ENCODE assay signal across 1 cellular context in genomic region chr17:37710344-37710886, GRCh38.
TF ChIP-seq lines count a peak whose summit lies in the region.

No MANE protein-coding gene starts in this region.

TF ChIP-seq in HepG2, 621 proteins besides CTCF, POLR2A, EP300 and RAD21 (continued from another document and continues in another):
- TF ChIP-seq, protein P1, sequence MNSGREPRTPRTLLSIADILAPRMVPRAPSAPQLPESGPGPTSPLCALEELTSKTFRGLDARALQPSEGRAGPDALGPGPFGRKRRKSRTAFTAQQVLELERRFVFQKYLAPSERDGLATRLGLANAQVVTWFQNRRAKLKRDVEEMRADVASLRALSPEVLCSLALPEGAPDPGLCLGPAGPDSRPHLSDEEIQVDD (CRISPR knock-in tag; IDR thresholded peaks at IDR 0.05; ENCODE audit: borderline replicate concordance): no peak
- TF ChIP-seq ZSCAN12 (CRISPR knock-in tag; IDR thresholded peaks at IDR 0.05) (no peak), FOXJ3 (CRISPR knock-in tag; IDR thresholded peaks at IDR 0.05; ENCODE audit: borderline replicate concordance) (peak; percentile 86), ASH2L (IDR thresholded peaks at IDR 0.05; ENCODE audit: insufficient read length, low read depth, low read length) (peak; percentile 44), ZHX2 (IDR thresholded peaks at IDR 0.05; ENCODE audit: low read depth) (no peak), ZHX2 (CRISPR knock-in tag; IDR thresholded peaks at IDR 0.05; ENCODE audit: borderline replicate concordance) (no peak), ZNF709 (CRISPR knock-in tag; IDR thresholded peaks at IDR 0.05) (no peak), MXD4 (CRISPR knock-in tag; IDR thresholded peaks at IDR 0.05) (no peak), TEAD2 (CRISPR knock-in tag; IDR thresholded peaks at IDR 0.05) (no peak), CHCHD3 (CRISPR knock-in tag; IDR thresholded peaks at IDR 0.05) (no peak), ZNF569 (CRISPR knock-in tag; IDR thresholded peaks at IDR 0.05; ENCODE audit: borderline replicate concordance) (no peak), JDP2 (CRISPR knock-in tag; IDR thresholded peaks at IDR 0.05; ENCODE audit: borderline replicate concordance) (no peak), ZNF552 (CRISPR knock-in tag; IDR thresholded peaks at IDR 0.05; ENCODE audit: borderline replicate concordance) (no peak), ZNF772 (CRISPR knock-in tag; IDR thresholded peaks at IDR 0.05) (peak; percentile 39; the same call in 1 of the 2 replicates), THYN1 (CRISPR knock-in tag; IDR thresholded peaks at IDR 0.05; ENCODE audit: borderline replicate concordance, low read depth) (no peak), TBP (CRISPR knock-in tag; IDR thresholded peaks at IDR 0.05) (no peak), CEBPZ (IDR thresholded peaks at IDR 0.05; ENCODE audit: low read length) (no peak), NCOA5 (CRISPR knock-in tag; IDR thresholded peaks at IDR 0.05) (no peak), SMAD3 (CRISPR knock-in tag; IDR thresholded peaks at IDR 0.05) (no peak), ZFP36L1 (CRISPR knock-in tag; IDR thresholded peaks at IDR 0.05) (no peak), ZNF326 (CRISPR knock-in tag; IDR thresholded peaks at IDR 0.05; ENCODE audit: borderline replicate concordance) (no peak), CENPT (CRISPR knock-in tag; IDR thresholded peaks at IDR 0.05; ENCODE audit: low read depth) (no peak), SMARCE1 (IDR thresholded peaks at IDR 0.05; ENCODE audit: borderline replicate concordance) (no peak), NFRKB (IDR thresholded peaks at IDR 0.05) (no peak), ZNF850 (CRISPR knock-in tag; conservative IDR thresholded peaks at IDR 0.05) (no peak), RBAK (CRISPR knock-in tag; IDR thresholded peaks at IDR 0.05) (no peak), HOXA3 (CRISPR knock-in tag; IDR thresholded peaks at IDR 0.05) (peak; percentile 93), PAXIP1 (CRISPR knock-in tag; conservative IDR thresholded peaks at IDR 0.05) (peak; percentile 84), CHD2 (IDR thresholded peaks at IDR 0.05; ENCODE audit: low read depth, low read length) (no peak), ZNF225 (CRISPR knock-in tag; IDR thresholded peaks at IDR 0.05) (no peak), ZNF512B (CRISPR knock-in tag; IDR thresholded peaks at IDR 0.05; ENCODE audit: borderline replicate concordance) (no peak), FOXK2 (IDR thresholded peaks at IDR 0.05) (no peak)
- TF ChIP-seq, protein P2, sequence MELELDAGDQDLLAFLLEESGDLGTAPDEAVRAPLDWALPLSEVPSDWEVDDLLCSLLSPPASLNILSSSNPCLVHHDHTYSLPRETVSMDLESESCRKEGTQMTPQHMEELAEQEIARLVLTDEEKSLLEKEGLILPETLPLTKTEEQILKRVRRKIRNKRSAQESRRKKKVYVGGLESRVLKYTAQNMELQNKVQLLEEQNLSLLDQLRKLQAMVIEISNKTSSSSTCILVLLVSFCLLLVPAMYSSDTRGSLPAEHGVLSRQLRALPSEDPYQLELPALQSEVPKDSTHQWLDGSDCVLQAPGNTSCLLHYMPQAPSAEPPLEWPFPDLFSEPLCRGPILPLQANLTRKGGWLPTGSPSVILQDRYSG (CRISPR knock-in tag; IDR thresholded peaks at IDR 0.05): no peak
- TF ChIP-seq, protein P3, sequence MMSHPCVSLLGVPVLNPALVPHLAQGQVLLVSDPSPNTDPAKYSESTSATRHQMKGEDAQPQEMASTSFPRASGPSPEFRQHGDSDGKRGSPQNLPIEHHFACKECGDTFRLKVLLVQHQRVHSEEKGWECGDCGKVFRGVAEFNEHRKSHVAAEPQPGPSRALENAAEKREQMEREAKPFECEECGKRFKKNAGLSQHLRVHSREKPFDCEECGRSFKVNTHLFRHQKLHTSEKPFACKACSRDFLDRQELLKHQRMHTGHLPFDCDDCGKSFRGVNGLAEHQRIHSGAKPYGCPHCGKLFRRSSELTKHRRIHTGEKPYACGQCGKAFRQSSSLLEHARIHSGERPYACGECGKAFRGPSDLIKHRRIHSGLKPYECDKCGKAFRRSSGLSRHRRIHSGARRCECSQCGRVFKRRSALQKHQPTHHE (CRISPR knock-in tag; IDR thresholded peaks at IDR 0.05; ENCODE audit: borderline replicate concordance): no peak
- TF ChIP-seq, protein P4, sequence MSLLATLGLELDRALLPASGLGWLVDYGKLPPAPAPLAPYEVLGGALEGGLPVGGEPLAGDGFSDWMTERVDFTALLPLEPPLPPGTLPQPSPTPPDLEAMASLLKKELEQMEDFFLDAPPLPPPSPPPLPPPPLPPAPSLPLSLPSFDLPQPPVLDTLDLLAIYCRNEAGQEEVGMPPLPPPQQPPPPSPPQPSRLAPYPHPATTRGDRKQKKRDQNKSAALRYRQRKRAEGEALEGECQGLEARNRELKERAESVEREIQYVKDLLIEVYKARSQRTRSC (CRISPR knock-in tag; IDR thresholded peaks at IDR 0.05; ENCODE audit: low read depth): no peak
- TF ChIP-seq, protein P5, sequence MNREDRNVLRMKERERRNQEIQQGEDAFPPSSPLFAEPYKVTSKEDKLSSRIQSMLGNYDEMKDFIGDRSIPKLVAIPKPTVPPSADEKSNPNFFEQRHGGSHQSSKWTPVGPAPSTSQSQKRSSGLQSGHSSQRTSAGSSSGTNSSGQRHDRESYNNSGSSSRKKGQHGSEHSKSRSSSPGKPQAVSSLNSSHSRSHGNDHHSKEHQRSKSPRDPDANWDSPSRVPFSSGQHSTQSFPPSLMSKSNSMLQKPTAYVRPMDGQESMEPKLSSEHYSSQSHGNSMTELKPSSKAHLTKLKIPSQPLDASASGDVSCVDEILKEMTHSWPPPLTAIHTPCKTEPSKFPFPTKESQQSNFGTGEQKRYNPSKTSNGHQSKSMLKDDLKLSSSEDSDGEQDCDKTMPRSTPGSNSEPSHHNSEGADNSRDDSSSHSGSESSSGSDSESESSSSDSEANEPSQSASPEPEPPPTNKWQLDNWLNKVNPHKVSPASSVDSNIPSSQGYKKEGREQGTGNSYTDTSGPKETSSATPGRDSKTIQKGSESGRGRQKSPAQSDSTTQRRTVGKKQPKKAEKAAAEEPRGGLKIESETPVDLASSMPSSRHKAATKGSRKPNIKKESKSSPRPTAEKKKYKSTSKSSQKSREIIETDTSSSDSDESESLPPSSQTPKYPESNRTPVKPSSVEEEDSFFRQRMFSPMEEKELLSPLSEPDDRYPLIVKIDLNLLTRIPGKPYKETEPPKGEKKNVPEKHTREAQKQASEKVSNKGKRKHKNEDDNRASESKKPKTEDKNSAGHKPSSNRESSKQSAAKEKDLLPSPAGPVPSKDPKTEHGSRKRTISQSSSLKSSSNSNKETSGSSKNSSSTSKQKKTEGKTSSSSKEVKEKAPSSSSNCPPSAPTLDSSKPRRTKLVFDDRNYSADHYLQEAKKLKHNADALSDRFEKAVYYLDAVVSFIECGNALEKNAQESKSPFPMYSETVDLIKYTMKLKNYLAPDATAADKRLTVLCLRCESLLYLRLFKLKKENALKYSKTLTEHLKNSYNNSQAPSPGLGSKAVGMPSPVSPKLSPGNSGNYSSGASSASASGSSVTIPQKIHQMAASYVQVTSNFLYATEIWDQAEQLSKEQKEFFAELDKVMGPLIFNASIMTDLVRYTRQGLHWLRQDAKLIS (CRISPR knock-in tag; IDR thresholded peaks at IDR 0.05): no peak
